ENCODE assay signal across 11 cellular contexts in genomic region chr21:25313891-25314646, GRCh38.
DNase-seq lines count a peak whose midpoint lies in the region; ATAC-seq and TF ChIP-seq lines count a peak whose summit lies in the region.
"Had no signal": no experiment of that assay in that cellular context is flagged by ENCODE, and none has a peak within 500 bp of the region (broad histone marks: within the 10 kb centered on the region; RNA-seq: fewer than 3 reads in every experiment).

No MANE protein-coding gene starts in this region.

- H3K36me3 ChIP-seq in SK-N-SH (replicated peaks in 1 of 2; ENCODE audit: control insufficient read depth in 1 of 2, insufficient read depth in 2 of 2, low read length in 1 of 2) (peaks cover 0 to 9% of the 10 kb centered on the region in 2 experiments), left lung (no peaks in the 10 kb centered on the region)
- H3K36me3 ChIP-seq: thoracic aorta had no signal

- no peaks in the 10 kb centered on the region for H4K20me1 ChIP-seq in SK-N-SH (ENCODE audit: insufficient read depth)

- POLR2A ChIA-PET in SK-N-SH (lab: Yijun Ruan, JAX), result no interaction called here
- POLR2A ChIA-PET in activated CD8-positive, alpha-beta T cell treated with anti-CD3 and anti-CD28 coated beads, Interleukin-2, amount 10 ng/mL, durations not matched to agents 7 days and 5 days (lab: Charles Lee), result no interaction called here

- H3K27ac ChIP-seq in SK-N-SH (ENCODE audit: low read depth in 2 of 2, low read length in 1 of 2) (peak overlapping the region in 1 of 2 experiments; percentile 86; a peak in 3 of 4 replicates), left lung (no peak overlapping the region)
- H3K27ac ChIP-seq: parathyroid adenoma, thoracic aorta had no signal

- H3K4me3 ChIP-seq in SK-N-SH (ENCODE audit: low read depth in 2 of 2, low read length in 1 of 2) (peak overlapping the region; percentile 12 to 13; a peak in 1 of 4 replicates), left lung (no peak overlapping the region)
- H3K4me3 ChIP-seq: thoracic aorta had no signal

- no peaks in the 10 kb centered on the region for H3K79me2 ChIP-seq in SK-N-SH (ENCODE audit: insufficient read depth)
- H3K79me2 ChIP-seq: parathyroid adenoma had no signal

- peak; percentile 91 for TF ChIP-seq RAD21 in SK-N-SH (IDR thresholded peaks at IDR 0.05; ENCODE audit: low read length)

- intact Hi-C loops in left lung (cut with DNase I), result no loop called here

- H3F3A ChIP-seq in SK-N-SH (replicated peaks; ENCODE audit: insufficient read depth), result peaks cover 27% of the 10 kb centered on the region

- no peak overlapping the region for H3K27ac Mint-ChIP-seq in activated CD8-positive, alpha-beta T cell treated with anti-CD3 and anti-CD28 coated beads, Interleukin-2, amount 10 ng/mL, durations not matched to agents 7 days and 5 days

- in situ Hi-C loops in KBM-7 (cut with MboI; ENCODE audit: low pct_unique_long_range_greater_than_20kb, low sequenced_read_pairs), result no loop called here

- H3K9ac ChIP-seq in SK-N-SH, result peak overlapping the region; percentile 31; the same call in 1 of the 2 replicates
- H3K9ac ChIP-seq: parathyroid adenoma had no signal

- H3K4me2 ChIP-seq in SK-N-SH, result peak overlapping the region; percentile 59

- peaks cover 7% of the 10 kb centered on the region for H3K9me3 Mint-ChIP-seq in activated CD8-positive, alpha-beta T cell treated with anti-CD3 and anti-CD28 coated beads, Interleukin-2, amount 10 ng/mL, durations not matched to agents 7 days and 5 days (ENCODE audit: insufficient read depth)

- no peaks in the 10 kb centered on the region for H3K27me3 ChIP-seq in SK-N-SH (ENCODE audit: insufficient read depth)
- no peaks in the 10 kb centered on the region for H3K27me3 ChIP-seq in left lung

- peaks cover 3% of the 10 kb centered on the region for H3K27me3 Mint-ChIP-seq in activated CD8-positive, alpha-beta T cell treated with anti-CD3 and anti-CD28 coated beads, Interleukin-2, amount 10 ng/mL, durations not matched to agents 7 days and 5 days (ENCODE audit: low read depth)

- H3K4me1 ChIP-seq in SK-N-SH (ENCODE audit: control insufficient read depth in 1 of 2, insufficient read depth in 2 of 2, low read depth in 1 of 2, low read length in 1 of 2), result peaks cover 0 to 10% of the 10 kb centered on the region in 2 experiments; a peak in 3 of 4 replicates
- H3K4me1 ChIP-seq in left lung, result no peaks in the 10 kb centered on the region
- H3K4me1 ChIP-seq: parathyroid adenoma had no signal

- H2AFZ ChIP-seq in SK-N-SH (ENCODE audit: low read depth), result peak overlapping the region; percentile 81
- H2AFZ ChIP-seq: parathyroid adenoma had no signal

- CTCF ChIA-PET in SK-N-SH (lab: Yijun Ruan, JAX), result interaction anchor here (0.6 to 4.2 kb wide), 32 partner anchors 9 to 1200 kb away, joined by 3 to 24 read pairs (median 4); no protein-coding TSS in a partner anchor
- CTCF ChIA-PET in activated CD8-positive, alpha-beta T cell treated with anti-CD3 and anti-CD28 coated beads, Interleukin-2, amount 10 ng/mL, durations not matched to agents 7 days and 5 days (lab: Charles Lee), result no interaction called here

- TF ChIP-seq CTCF in SK-N-SH (IDR thresholded peaks at IDR 0.05) (peak; percentile 74), left lung (IDR thresholded peaks at IDR 0.05) (peak in 1 of 2 donors; percentile 28)

- no peak overlapping the region for H3K4me3 Mint-ChIP-seq in activated CD8-positive, alpha-beta T cell treated with anti-CD3 and anti-CD28 coated beads, Interleukin-2, amount 10 ng/mL, durations not matched to agents 7 days and 5 days

- no peaks in the 10 kb centered on the region for H3K36me3 Mint-ChIP-seq in activated CD8-positive, alpha-beta T cell treated with anti-CD3 and anti-CD28 coated beads, Interleukin-2, amount 10 ng/mL, durations not matched to agents 7 days and 5 days (ENCODE audit: low read depth)

- 3% methylated on average over 4 of the region's 4 CpGs for WGBS in SK-N-SH (ENCODE audit: low lambda C conversion rate)

- H3K9me3 ChIP-seq in SK-N-SH, result peaks cover 20% of the 10 kb centered on the region; the same call in 1 of the 2 replicates
- peaks cover 0 to 7% of the 10 kb centered on the region in 2 donors for H3K9me3 ChIP-seq in left lung
- H3K9me3 ChIP-seq: thoracic aorta had no signal

- ATAC-seq in left lung, result peak; percentile 63
- no peak for ATAC-seq in activated CD8-positive, alpha-beta T cell treated with anti-CD3 and anti-CD28 coated beads, Interleukin-2, amount 10 ng/mL, durations not matched to agents 7 days and 5 days
- ATAC-seq in HG02870 (IDR thresholded peaks at IDR 0.05; ENCODE audit: unreplicated experiment), result no peak

- DNase-seq in EL, result peak; percentile 49
- peak; percentile 28 for DNase-seq in KBM-7
- DNase-seq in SK-N-SH, result peak; percentile 23
- no peak for DNase-seq in left lung
- DNase-seq in SKM-1 treated with dmso at 0.1 percent for 144 hours (lab: John Stamatoyannopoulos, UW; ENCODE audit: unreplicated experiment), result no peak
- DNase-seq in iPS-NIHi11 (ENCODE audit: low spot score), result no peak
- no peak for DNase-seq in activated CD8-positive, alpha-beta T cell treated with anti-CD3 and anti-CD28 coated beads, Interleukin-2, amount 10 ng/mL, durations not matched to agents 7 days and 5 days
- DNase-seq: erythroblast had no signal

- no peaks in the 10 kb centered on the region for H3K4me1 Mint-ChIP-seq in activated CD8-positive, alpha-beta T cell treated with anti-CD3 and anti-CD28 coated beads, Interleukin-2, amount 10 ng/mL, durations not matched to agents 7 days and 5 days (ENCODE audit: low read depth)

- H3K9me2 ChIP-seq in SK-N-SH, result no peaks in the 10 kb centered on the region

- TF ChIP-seq EP300 in SK-N-SH (IDR thresholded peaks at IDR 0.05; ENCODE audit: borderline replicate concordance in 1 of 2, low read depth in 1 of 2, low read length in 1 of 2), result peak in 1 of 2 experiments; percentile 39; a peak in 1 of 4 replicates

TF ChIP-seq in SK-N-SH, 30 proteins besides CTCF, POLR2A, EP300 and RAD21:
- TF ChIP-seq SIN3A (IDR thresholded peaks at IDR 0.05; ENCODE audit: borderline replicate concordance, low read depth, low read length), result no peak
- peak; percentile 26; the same call in 1 of the 2 replicates for TF ChIP-seq PBX3 (IDR thresholded peaks at IDR 0.05)
- TF ChIP-seq FOSL2 (IDR thresholded peaks at IDR 0.05; ENCODE audit: borderline replicate concordance, low read depth), result peak; percentile 23; the same call in 1 of the 2 replicates
- peak; percentile 27; the same call in 1 of the 2 replicates for TF ChIP-seq JUND (IDR thresholded peaks at IDR 0.05)
- TF ChIP-seq EZH2phosphoT487 (IDR thresholded peaks at IDR 0.05; ENCODE audit: borderline replicate concordance, low read depth), result no peak
- TF ChIP-seq USF1 (IDR thresholded peaks at IDR 0.05; ENCODE audit: borderline replicate concordance, low read depth), result no peak
- TF ChIP-seq TAF1 (IDR thresholded peaks at IDR 0.05; ENCODE audit: borderline replicate concordance, low read depth, low read length), result no peak
- TF ChIP-seq RCOR1 (IDR thresholded peaks at IDR 0.05; ENCODE audit: low read length), result no peak
- TF ChIP-seq TCF12 (IDR thresholded peaks at IDR 0.05), result peak; percentile 31; the same call in 1 of the 2 replicates
- TF ChIP-seq SMC3 (IDR thresholded peaks at IDR 0.05; ENCODE audit: low read depth, low read length), result peak; percentile 77
- TF ChIP-seq ZBTB33 (IDR thresholded peaks at IDR 0.05; ENCODE audit: borderline replicate concordance, low read depth), result no peak

Comparison
In these comparisons a context has a peak if more than half of its experiments do, and no peak if none do; other contexts are left out.
1. DNase-seq: peak in EL (single experiment), KBM-7 (single experiment) and SK-N-SH (single experiment); none in left lung (0 of 2), SKM-1 treated with dmso at 0.1 percent for 144 hours (single experiment), iPS-NIHi11 (single experiment) and activated CD8-positive, alpha-beta T cell treated with anti-CD3 and anti-CD28 coated beads, Interleukin-2, amount 10 ng/mL, durations not matched to agents 7 days and 5 days (single experiment).
2. H3K4me3 ChIP-seq: peak in SK-N-SH (2 of 2); none in left lung (0 of 2).